ENCODE assay signal across 19 cellular contexts in the genomic region with DNA sequence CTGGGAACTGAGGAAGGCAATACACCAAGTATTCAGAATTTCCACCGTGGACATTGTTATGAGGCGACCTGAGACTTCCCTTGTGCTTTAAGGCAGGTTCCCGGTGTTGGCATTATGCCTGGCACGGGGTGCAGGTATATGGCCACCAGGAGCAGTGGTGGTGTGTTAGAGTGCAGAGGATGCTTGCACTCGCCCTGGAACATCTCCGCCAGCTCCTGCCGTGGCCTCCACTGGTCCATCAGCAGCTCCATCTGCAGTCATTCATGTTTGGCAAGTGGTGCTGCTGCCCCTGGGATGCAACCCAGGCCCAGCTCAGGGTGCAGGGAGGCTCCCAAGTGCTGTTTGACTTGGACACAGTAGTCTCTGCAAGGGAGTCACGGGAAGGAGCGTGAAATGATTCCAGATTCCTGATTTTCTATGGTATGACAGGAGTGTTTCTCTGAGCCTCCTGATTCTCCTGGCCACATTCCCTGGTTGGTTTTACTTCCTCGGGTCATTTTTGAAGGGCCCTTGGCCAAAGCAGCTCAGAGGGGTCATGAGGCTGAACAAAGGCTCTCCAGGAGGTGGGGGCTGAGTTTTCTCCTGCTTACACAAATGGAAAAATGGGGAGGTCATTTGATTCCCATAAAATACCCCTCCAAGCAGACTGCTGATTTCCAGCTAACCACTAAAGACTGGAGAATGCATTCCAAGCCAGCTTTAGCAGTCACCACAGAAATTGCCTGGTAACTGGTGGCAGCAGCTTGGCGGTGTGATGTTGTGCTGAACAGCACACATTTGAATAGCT.
A peak's percentile ranks its signal among the peaks of the same experiment; 100 is the strongest.
DNase-seq lines count a peak whose midpoint lies in the region; TF ChIP-seq lines count a peak whose summit lies in the region.
"Had no signal": no experiment of that assay in that cellular context is flagged by ENCODE, and none has a peak within 500 bp of the region (broad histone marks: within the 10 kb centered on the region; RNA-seq: fewer than 3 reads in every experiment).

No MANE protein-coding gene starts in this region.

- no peaks in the 10 kb centered on the region for H3K27me3 ChIP-seq in breast epithelium
- H3K27me3 ChIP-seq: stomach had no signal

- H3K27ac ChIP-seq in breast epithelium = no peak overlapping the region
- H3K27ac ChIP-seq: KMS-11, left ventricle myocardium inferior had no signal

- no peak overlapping the region for H3K27ac Mint-ChIP-seq in activated CD4-positive, alpha-beta T cell treated with anti-CD3 and anti-CD28 coated beads, Interleukin-2, amount 10 ng/mL, durations not matched to agents 24 days and 14 days
- H3K27ac Mint-ChIP-seq: natural killer cell treated with Interleukin-12 subunit alpha and Interleukin-12 subunit beta and Interleukin-15 and Interleukin-18, amount 100 ng/mL, for 72 hours; T-helper 1 cell treated with Interleukin-12 subunit alpha and Interleukin-12 subunit beta and Interleukin-4 antibody, amounts not matched to agents 30 μg/mL and 1 μg/mL, for 36 hours had no signal

- H3K36me3 Mint-ChIP-seq in activated CD4-positive, alpha-beta T cell treated with anti-CD3 and anti-CD28 coated beads, Interleukin-2, amount 10 ng/mL, durations not matched to agents 24 days and 14 days (ENCODE audit: low read depth) = peaks cover 1% of the 10 kb centered on the region
- H3K36me3 Mint-ChIP-seq: natural killer cell treated with Interleukin-12 subunit alpha and Interleukin-12 subunit beta and Interleukin-15 and Interleukin-18, amount 100 ng/mL, for 72 hours had no signal

- peak; percentile 42 for DNase-seq in A172 (ENCODE audit: low spot score)
- DNase-seq in RPMI8226 = peak; percentile 17
- DNase-seq in epidermal melanocyte (ENCODE audit: insufficient read length, low spot score) = peak; percentile 82
- DNase-seq in midbrain (lab: John Stamatoyannopoulos, UW) = peak; percentile 69
- DNase-seq in LoVo (ENCODE audit: low spot score) = no peak
- DNase-seq in activated CD4-positive, alpha-beta T cell treated with anti-CD3 and anti-CD28 coated beads, Interleukin-2, amount 50 U/mL, for 1 hour = no peak
- DNase-seq in breast epithelium (ENCODE audit: low spot score in 2 of 2) = no peak
- no peak for DNase-seq in activated CD4-positive, alpha-beta T cell treated with anti-CD3 and anti-CD28 coated beads, Interleukin-2, amount 10 ng/mL, durations not matched to agents 24 days and 14 days
- DNase-seq: activated CD4-positive, CD25-positive, alpha-beta regulatory T cell; activated T-cell treated with anti-CD3 and anti-CD28 coated beads for 4 hours; Caco-2; H7; left ventricle myocardium inferior; NCI-H1694 treated with DMSO at 0.1 percent for 48 hours; NCI-H69; stomach had no signal

- no peaks in the 10 kb centered on the region for H3K9me3 ChIP-seq in breast epithelium
- H3K9me3 ChIP-seq: Caco-2, left ventricle myocardium inferior, stomach had no signal

- intact Hi-C loops in breast epithelium (cut with DNase I; ENCODE audit: low total_unique reads) = no loop called here
- intact Hi-C loops in activated CD4-positive, alpha-beta T cell treated with anti-CD3 and anti-CD28 coated beads, Interleukin-2, amount 10 ng/mL, durations not matched to agents 24 days and 14 days (cut with micrococcal nuclease) = no loop called here

- no peak overlapping the region for H3K4me3 Mint-ChIP-seq in activated CD4-positive, alpha-beta T cell treated with anti-CD3 and anti-CD28 coated beads, Interleukin-2, amount 10 ng/mL, durations not matched to agents 24 days and 14 days
- H3K4me3 Mint-ChIP-seq: natural killer cell treated with Interleukin-12 subunit alpha and Interleukin-12 subunit beta and Interleukin-15 and Interleukin-18, amount 100 ng/mL, for 72 hours; T-helper 1 cell treated with Interleukin-12 subunit alpha and Interleukin-12 subunit beta and Interleukin-4 antibody, amounts not matched to agents 30 μg/mL and 1 μg/mL, for 36 hours had no signal

- H3K4me1 ChIP-seq in breast epithelium = peaks cover 6 to 7% of the 10 kb centered on the region in 2 donors

- H3K4me3 ChIP-seq in breast epithelium = no peak overlapping the region
- H3K4me3 ChIP-seq: left ventricle myocardium inferior, stomach had no signal

- H3K9me3 Mint-ChIP-seq in activated CD4-positive, alpha-beta T cell treated with anti-CD3 and anti-CD28 coated beads, Interleukin-2, amount 10 ng/mL, durations not matched to agents 24 days and 14 days = peaks cover 4% of the 10 kb centered on the region
- H3K9me3 Mint-ChIP-seq: natural killer cell treated with Interleukin-12 subunit alpha and Interleukin-12 subunit beta and Interleukin-15 and Interleukin-18, amount 100 ng/mL, for 72 hours; T-helper 1 cell treated with Interleukin-12 subunit alpha and Interleukin-12 subunit beta and Interleukin-4 antibody, amounts not matched to agents 30 μg/mL and 1 μg/mL, for 36 hours had no signal

- TF ChIP-seq CTCF in breast epithelium (IDR thresholded peaks at IDR 0.05) = no peak

- no peak for TF ChIP-seq POLR2A in breast epithelium (IDR thresholded peaks at IDR 0.05)

- no peaks in the 10 kb centered on the region for H3K36me3 ChIP-seq in breast epithelium
- H3K36me3 ChIP-seq: left ventricle myocardium inferior, stomach had no signal

- peaks cover 5% of the 10 kb centered on the region for H3K4me1 Mint-ChIP-seq in activated CD4-positive, alpha-beta T cell treated with anti-CD3 and anti-CD28 coated beads, Interleukin-2, amount 10 ng/mL, durations not matched to agents 24 days and 14 days

- peaks cover 5% of the 10 kb centered on the region for H3K27me3 Mint-ChIP-seq in activated CD4-positive, alpha-beta T cell treated with anti-CD3 and anti-CD28 coated beads, Interleukin-2, amount 10 ng/mL, durations not matched to agents 24 days and 14 days
- H3K27me3 Mint-ChIP-seq: natural killer cell treated with Interleukin-12 subunit alpha and Interleukin-12 subunit beta and Interleukin-15 and Interleukin-18, amount 100 ng/mL, for 72 hours had no signal

Comparison
In these comparisons a context has a peak if more than half of its experiments do, and no peak if none do; other contexts are left out.
1. DNase-seq: peak in A172 (single experiment), RPMI8226 (single experiment), epidermal melanocyte (single experiment) and midbrain (single experiment); none in LoVo (single experiment), activated CD4-positive, alpha-beta T cell treated with anti-CD3 and anti-CD28 coated beads, Interleukin-2, amount 50 U/mL, for 1 hour (single experiment), breast epithelium (0 of 2) and activated CD4-positive, alpha-beta T cell treated with anti-CD3 and anti-CD28 coated beads, Interleukin-2, amount 10 ng/mL, durations not matched to agents 24 days and 14 days (single experiment).